10 cellular contexts compared by ENCODE assay signal in genomic region chr17:14197582-14197981, GRCh38. TPM values are rescaled to one million over a fixed set of nuclear protein-coding genes. Genes with fewer than 3 reads are reported as not detected.
DNase-seq lines count a peak whose midpoint lies in the region; ATAC-seq and TF ChIP-seq lines count a peak whose summit lies in the region.
"Had no signal": no experiment of that assay in that cellular context is flagged by ENCODE, and none has a peak within 500 bp of the region (broad histone marks: within the 10 kb centered on the region; RNA-seq: fewer than 3 reads in every experiment).

No MANE protein-coding gene starts in this region.

- H3K27me3 Mint-ChIP-seq in activated T-helper 2 cell treated with anti-CD3 and anti-CD28 coated beads, Interferon-gamma antibody, Interleukin-2, Interleukin-4, amounts not matched to agents 10 μg/mL and 5 μg/mL and 100 μg/mL, durations not matched to agents 14 hours and 24 hours and 36 hours (ENCODE audit: low read depth): no peaks in the 10 kb centered on the region
- no peaks in the 10 kb centered on the region for H3K27me3 Mint-ChIP-seq in naive thymus-derived CD8-positive, alpha-beta T cell

- peak overlapping the region in 3 of 5 donors; percentile 12 to 52 (median 33) for H3K27ac ChIP-seq in stomach
- H3K27ac ChIP-seq: parathyroid adenoma, VCaP had no signal

- peaks cover 43% of the 10 kb centered on the region for H3K36me3 Mint-ChIP-seq in activated T-helper 2 cell treated with anti-CD3 and anti-CD28 coated beads, Interferon-gamma antibody, Interleukin-2, Interleukin-4, amounts not matched to agents 10 μg/mL and 5 μg/mL and 100 μg/mL, durations not matched to agents 14 hours and 24 hours and 36 hours (ENCODE audit: low read depth)
- no peaks in the 10 kb centered on the region for H3K36me3 Mint-ChIP-seq in naive thymus-derived CD8-positive, alpha-beta T cell

- peak overlapping the region; percentile 46 for H3K4me3 Mint-ChIP-seq in activated T-helper 2 cell treated with anti-CD3 and anti-CD28 coated beads, Interferon-gamma antibody, Interleukin-2, Interleukin-4, amounts not matched to agents 10 μg/mL and 5 μg/mL and 100 μg/mL, durations not matched to agents 14 hours and 24 hours and 36 hours (ENCODE audit: low read depth)
- H3K4me3 Mint-ChIP-seq in naive thymus-derived CD8-positive, alpha-beta T cell: peak overlapping the region; percentile 50 to 90 (median 81)

- H3K4me1 Mint-ChIP-seq in activated T-helper 2 cell treated with anti-CD3 and anti-CD28 coated beads, Interferon-gamma antibody, Interleukin-2, Interleukin-4, amounts not matched to agents 10 μg/mL and 5 μg/mL and 100 μg/mL, durations not matched to agents 14 hours and 24 hours and 36 hours (ENCODE audit: low read depth): peaks cover 87% of the 10 kb centered on the region
- peaks cover 57 to 92% (median 88%) of the 10 kb centered on the region in 4 donors for H3K4me1 Mint-ChIP-seq in naive thymus-derived CD8-positive, alpha-beta T cell

- POLR2A ChIA-PET in naive thymus-derived CD8-positive, alpha-beta T cell (lab: Charles Lee): interaction anchor here (0.5 to 7.0 kb wide), 4 partner anchors 101 to 200 kb away, joined by 3 to 91 read pairs (median 4); partner anchors contain the start of gene HS3ST3B1

- intact Hi-C loops in activated T-helper 2 cell treated with anti-CD3 and anti-CD28 coated beads, Interferon-gamma antibody, Interleukin-2, Interleukin-4, amounts not matched to agents 10 μg/mL and 5 μg/mL and 100 μg/mL, durations not matched to agents 14 hours and 24 hours and 36 hours (cut with micrococcal nuclease): loop anchor here (1.0 kb wide), 1 partner anchor 78 kb away; no protein-coding TSS in a partner anchor
- intact Hi-C loops in stomach (cut with DNase I; ENCODE audit: low total_unique reads): no loop called here

- no peak for TF ChIP-seq EP300 in stomach (IDR thresholded peaks at IDR 0.05)

- peaks cover 0 to 7% (median 3%) of the 10 kb centered on the region in 4 donors for H3K36me3 ChIP-seq in stomach

- no peak for TF ChIP-seq CTCF in stomach (IDR thresholded peaks at IDR 0.05)

- no peaks in the 10 kb centered on the region for H3K27me3 ChIP-seq in stomach

- peak overlapping the region; percentile 79 for H3K27ac Mint-ChIP-seq in activated T-helper 2 cell treated with anti-CD3 and anti-CD28 coated beads, Interferon-gamma antibody, Interleukin-2, Interleukin-4, amounts not matched to agents 10 μg/mL and 5 μg/mL and 100 μg/mL, durations not matched to agents 14 hours and 24 hours and 36 hours
- H3K27ac Mint-ChIP-seq in naive thymus-derived CD8-positive, alpha-beta T cell: peak overlapping the region; percentile 92 to 99 (median 96)

- no peaks in the 10 kb centered on the region for H3K9me3 ChIP-seq in stomach

- H3K4me3 ChIP-seq in stomach: no peak overlapping the region

- peaks cover 13 to 57% (median 39%) of the 10 kb centered on the region in 4 donors for H3K4me1 ChIP-seq in stomach
- H3K4me1 ChIP-seq: parathyroid adenoma had no signal

- no peak for TF ChIP-seq POLR2A in stomach (IDR thresholded peaks at IDR 0.05)

- DNase-seq in activated CD4-positive, alpha-beta T cell treated with anti-CD3 and anti-CD28 coated beads for 4 hours: peak; percentile 48 to 54
- DNase-seq in activated T-helper 2 cell treated with anti-CD3 and anti-CD28 coated beads, Interferon-gamma antibody, Interleukin-2, Interleukin-4, amounts not matched to agents 10 μg/mL and 5 μg/mL and 100 μg/mL, durations not matched to agents 14 hours and 24 hours and 36 hours (ENCODE audit: low spot score): peak; percentile 42
- peak in 7 of 10 donors; percentile 18 to 74 (median 36) for DNase-seq in naive thymus-derived CD8-positive, alpha-beta T cell
- DNase-seq in stomach: peak; percentile 38

- H3K9me3 Mint-ChIP-seq in activated T-helper 2 cell treated with anti-CD3 and anti-CD28 coated beads, Interferon-gamma antibody, Interleukin-2, Interleukin-4, amounts not matched to agents 10 μg/mL and 5 μg/mL and 100 μg/mL, durations not matched to agents 14 hours and 24 hours and 36 hours: no peaks in the 10 kb centered on the region
- no peaks in the 10 kb centered on the region for H3K9me3 Mint-ChIP-seq in naive thymus-derived CD8-positive, alpha-beta T cell

- WGBS in stomach, 5 donors: 36 to 70% (median 44%) methylated on average over 4 of the region's 4 CpGs

- ATAC-seq in naive thymus-derived CD8-positive, alpha-beta T cell: peak; percentile 32 to 37
- ATAC-seq in HG03139 (IDR thresholded peaks at IDR 0.05; ENCODE audit: unreplicated experiment) (no peak), GM18909 (IDR thresholded peaks at IDR 0.05; ENCODE audit: poor library complexity, unreplicated experiment) (no peak), HG03565 (IDR thresholded peaks at IDR 0.05; ENCODE audit: unreplicated experiment) (no peak)

RNA-seq across cellular contexts. Expression of gene CDRT15, which starts 39.1 kb away (rescaled TPM):
- not detected in 2 replicates for total RNA-seq in activated T-helper 2 cell treated with anti-CD3 and anti-CD28 coated beads, Interferon-gamma antibody, Interleukin-2, Interleukin-4, amounts not matched to agents 10 μg/mL and 5 μg/mL and 100 μg/mL, durations not matched to agents 14 hours and 24 hours and 36 hours
- not detected for total RNA-seq in naive thymus-derived CD8-positive, alpha-beta T cell
- under 1 TPM in 1 of 3 donors, not detected in 2; 0.62 TPM for polyA plus RNA-seq in naive thymus-derived CD8-positive, alpha-beta T cell
- total RNA-seq in stomach: not detected
- not detected for polyA plus RNA-seq in stomach
- total RNA-seq: bronchial epithelial cell had no signal

Comparison
In these comparisons a context has a peak if more than half of its experiments do, and no peak if none do; other contexts are left out.
1. ATAC-seq: peak in naive thymus-derived CD8-positive, alpha-beta T cell (2 of 2); none in HG03139 (single experiment), GM18909 (single experiment) and HG03565 (single experiment).
2. Peak in every context shown above with its lines, with median percentiles within 50 percentile points of each other: DNase-seq.